8 cellular contexts compared by ENCODE assay signal in genomic region chr17:49224198-49224996, GRCh38. TPM values are rescaled to one million over a fixed set of nuclear protein-coding genes. Genes with fewer than 3 reads are reported as not detected.
DNase-seq lines count a peak whose midpoint lies in the region; ATAC-seq, FAIRE-seq and TF ChIP-seq lines count a peak whose summit lies in the region.

No MANE protein-coding gene starts in this region.

- H4K20me1 ChIP-seq in keratinocyte (ENCODE audit: control insufficient read depth, extremely low read depth, insufficient read depth, low read length): no peaks in the 10 kb centered on the region

- H3K4me1 Mint-ChIP-seq in CD4-positive, CD25-positive, alpha-beta regulatory T cell: peaks cover 5 to 38% (median 15%) of the 10 kb centered on the region in 4 donors

- no peaks in the 10 kb centered on the region for H3K79me2 ChIP-seq in keratinocyte (ENCODE audit: control insufficient read depth, insufficient read depth, low read length)

- peaks cover 5% of the 10 kb centered on the region for H3K36me3 Mint-ChIP-seq in CD4-positive, CD25-positive, alpha-beta regulatory T cell

- peaks cover 34% of the 10 kb centered on the region for H3K4me1 ChIP-seq in CD4-positive, CD25-positive, alpha-beta regulatory T cell (ENCODE audit: control insufficient read depth, insufficient read depth, low read length, poor library complexity, severe bottlenecking)
- peaks cover 9% of the 10 kb centered on the region for H3K4me1 ChIP-seq in keratinocyte (ENCODE audit: control insufficient read depth, extremely low read depth, insufficient read depth, low read length)
- peaks cover 16% of the 10 kb centered on the region for H3K4me1 ChIP-seq in stomach smooth muscle (ENCODE audit: control insufficient read depth, insufficient read depth, low read length)

- peak; percentile 18 to 79 (median 56) for DNase-seq in CD4-positive, CD25-positive, alpha-beta regulatory T cell
- DNase-seq in NCI-H2196 treated with DMSO at 0.1 percent for 48 hours (lab: John Stamatoyannopoulos, UW; ENCODE audit: unreplicated experiment) (peak; percentile 20), keratinocyte (ENCODE audit: low read depth, low spot score) (no peak), substantia nigra (lab: John Stamatoyannopoulos, UW) (no peak), cerebellar cortex (ENCODE audit: low spot score) (no peak)
- peak; percentile 48 for DNase-seq in activated naive CD4-positive, alpha-beta T cell treated with Interleukin-2 at 50 U/mL for 16 hours

- H3K27me3 ChIP-seq in CD4-positive, CD25-positive, alpha-beta regulatory T cell (ENCODE audit: control insufficient read depth, insufficient read depth, low read length): peaks cover 6% of the 10 kb centered on the region
- H3K27me3 ChIP-seq in keratinocyte (ENCODE audit: control insufficient read depth, extremely low read depth, insufficient read depth, low read length): peaks cover 57% of the 10 kb centered on the region
- peaks cover 47 to 56% of the 10 kb centered on the region in 2 donors for H3K27me3 ChIP-seq in stomach smooth muscle (ENCODE audit: control insufficient read depth in 1 of 2, insufficient read depth in 2 of 2, low read length in 2 of 2)

- no peaks in the 10 kb centered on the region for H3K9me3 ChIP-seq in CD4-positive, CD25-positive, alpha-beta regulatory T cell (ENCODE audit: control insufficient read depth in 2 of 2, low read length in 2 of 2)
- H3K9me3 ChIP-seq in keratinocyte (ENCODE audit: control insufficient read depth, low read depth, low read length) (no peaks in the 10 kb centered on the region), stomach smooth muscle (ENCODE audit: control insufficient read depth in 2 of 2, low read length in 2 of 2) (no peaks in the 10 kb centered on the region)

- H2AFZ ChIP-seq in keratinocyte (ENCODE audit: control insufficient read depth, low read length): peak overlapping the region; percentile 12

- H3K36me3 ChIP-seq in CD4-positive, CD25-positive, alpha-beta regulatory T cell (ENCODE audit: control insufficient read depth, insufficient read depth, low read length): no peaks in the 10 kb centered on the region
- H3K36me3 ChIP-seq in keratinocyte (ENCODE audit: control insufficient read depth in 2 of 2, extremely low read depth in 1 of 2, insufficient read depth in 2 of 2, low read length in 2 of 2): no peaks in the 10 kb centered on the region
- H3K36me3 ChIP-seq in stomach smooth muscle (ENCODE audit: control insufficient read depth in 2 of 2, insufficient read depth in 2 of 2, low read length in 2 of 2): no peaks in the 10 kb centered on the region

- peak overlapping the region; percentile 56 to 84 (median 79) for H3K4me3 Mint-ChIP-seq in CD4-positive, CD25-positive, alpha-beta regulatory T cell

- no peak for TF ChIP-seq CTCF in keratinocyte (optimal IDR thresholded peaks at IDR 0.05 in 1 of 3, IDR thresholded peaks at IDR 0.05 in 1 of 3, conservative IDR thresholded peaks at IDR 0.05 in 1 of 3; ENCODE audit: extremely low read depth in 1 of 3, insufficient read depth in 2 of 3, low read length in 3 of 3)

- peak overlapping the region; percentile 54 for H3K4me2 ChIP-seq in keratinocyte (ENCODE audit: control insufficient read depth, extremely low read depth, insufficient read depth, low read depth, low read length)

- H3K4me3 ChIP-seq in CD4-positive, CD25-positive, alpha-beta regulatory T cell (ENCODE audit: low read depth, low read length): peak overlapping the region; percentile 48
- no peak overlapping the region for H3K4me3 ChIP-seq in keratinocyte (ENCODE audit: control insufficient read depth in 2 of 3, extremely low read depth in 1 of 3, insufficient read depth in 2 of 3, low read depth in 1 of 3, low read length in 3 of 3)
- peak overlapping the region; percentile 25 to 29 for H3K4me3 ChIP-seq in stomach smooth muscle (ENCODE audit: low read length in 2 of 2)

- dilution Hi-C loops in keratinocyte (cut with MboI; ENCODE audit: extremely low pct_ligation_motif_present, low sequenced_read_pairs): no loop called here

- peaks cover 44% of the 10 kb centered on the region for H3K27me3 Mint-ChIP-seq in CD4-positive, CD25-positive, alpha-beta regulatory T cell

- FAIRE-seq in keratinocyte (lab: Jason Lieb, UNC): no peak

- ATAC-seq in CD4-positive, CD25-positive, alpha-beta regulatory T cell (ENCODE audit: low read depth in 2 of 2): peak; percentile 48 to 58
- ATAC-seq in HG03280 (IDR thresholded peaks at IDR 0.05; ENCODE audit: unreplicated experiment): no peak

- H3K27ac ChIP-seq in CD4-positive, CD25-positive, alpha-beta regulatory T cell (ENCODE audit: insufficient read depth, low read length, poor library complexity, severe bottlenecking): no peak overlapping the region
- H3K27ac ChIP-seq in keratinocyte (ENCODE audit: control insufficient read depth, insufficient read depth, low read length): no peak overlapping the region
- H3K27ac ChIP-seq in stomach smooth muscle (ENCODE audit: low read length): no peak overlapping the region
- H3K27ac ChIP-seq in substantia nigra (ENCODE audit: low read depth, low read length, poor library complexity, severe bottlenecking): no peak overlapping the region

- H3K9me1 ChIP-seq in keratinocyte (ENCODE audit: control insufficient read depth, extremely low read depth, insufficient read depth, low read length): no peaks in the 10 kb centered on the region

- peaks cover 0 to 1% (median 0%) of the 10 kb centered on the region in 7 donors for H3K9me3 Mint-ChIP-seq in CD4-positive, CD25-positive, alpha-beta regulatory T cell

- H3K27ac Mint-ChIP-seq in CD4-positive, CD25-positive, alpha-beta regulatory T cell: peak overlapping the region in 1 of 3 donors; percentile 52

- H3K9ac ChIP-seq in keratinocyte (ENCODE audit: control insufficient read depth, extremely low read depth, insufficient read depth, low read length): no peak overlapping the region
- no peak overlapping the region for H3K9ac ChIP-seq in stomach smooth muscle (ENCODE audit: low read length in 2 of 2)

RNA-seq across cellular contexts. Expression of gene PHOSPHO1, which starts 6.2 kb away (rescaled TPM):
- not detected for total RNA-seq in CD4-positive, CD25-positive, alpha-beta regulatory T cell
- under 1 TPM in 3 of 4 donors, not detected in 1; 0.11 to 0.24 (median 0.15) TPM for polyA plus RNA-seq in CD4-positive, CD25-positive, alpha-beta regulatory T cell
- polyA plus RNA-seq in keratinocyte: 0.04 to 0.13 TPM (median 0.07 TPM) in 3 replicates
- polyA plus RNA-seq in keratinocyte (2011; ENCODE audit: low read depth): not detected
- polyA plus RNA-seq in keratinocyte (2011; cell fraction: cytosol; rRNA removed): 0.04 and 0.08 TPM in 2 replicates
- 0.06 and 0.09 TPM in 2 replicates for polyA plus RNA-seq in keratinocyte (2011; cell fraction: nucleus; rRNA removed)
- polyA plus RNA-seq in keratinocyte (2012; ENCODE audit: low replicate concordance): 0.15 TPM in 1 of 2 replicates, not detected in the other
- polyA minus RNA-seq in keratinocyte: 0.13 TPM in 1 of 3 replicates, not detected in the others
- polyA minus RNA-seq in keratinocyte (2011; cell fraction: cytosol; rRNA and poly(A)+ RNA removed): not detected
- not detected in 2 replicates for polyA minus RNA-seq in keratinocyte (2011; cell fraction: nucleus; rRNA and poly(A)+ RNA removed)

RNA-seq across cellular contexts. Expression of gene ABI3, which starts 13.9 kb away (rescaled TPM):
- total RNA-seq in CD4-positive, CD25-positive, alpha-beta regulatory T cell: 6.5 TPM
- 10 to 100 TPM; 12.1 to 27.6 (median 17.3) TPM for polyA plus RNA-seq in CD4-positive, CD25-positive, alpha-beta regulatory T cell
- 0.03 TPM in 1 of 3 replicates, not detected in the others for polyA plus RNA-seq in keratinocyte
- polyA plus RNA-seq in keratinocyte (2011; ENCODE audit: low read depth): not detected
- not detected in 2 replicates for polyA plus RNA-seq in keratinocyte (2011; cell fraction: cytosol; rRNA removed)
- not detected in 2 replicates for polyA plus RNA-seq in keratinocyte (2011; cell fraction: nucleus; rRNA removed)
- polyA plus RNA-seq in keratinocyte (2012; ENCODE audit: low replicate concordance): not detected in 2 replicates
- not detected in 3 replicates for polyA minus RNA-seq in keratinocyte
- not detected for polyA minus RNA-seq in keratinocyte (2011; cell fraction: cytosol; rRNA and poly(A)+ RNA removed)
- polyA minus RNA-seq in keratinocyte (2011; cell fraction: nucleus; rRNA and poly(A)+ RNA removed): not detected in 2 replicates

RNA-seq across cellular contexts. Expression of gene GNGT2, which starts 14.0 kb away (rescaled TPM):
- 1.5 TPM for total RNA-seq in CD4-positive, CD25-positive, alpha-beta regulatory T cell
- polyA plus RNA-seq in CD4-positive, CD25-positive, alpha-beta regulatory T cell: 10 to 100 TPM in 1 of 4 donors, 1 to 10 TPM in 3; 4.1 to 11.4 (median 7.4) TPM
- polyA plus RNA-seq in keratinocyte: not detected in 3 replicates
- polyA plus RNA-seq in keratinocyte (2011; ENCODE audit: low read depth): not detected
- not detected in 2 replicates for polyA plus RNA-seq in keratinocyte (2011; cell fraction: cytosol; rRNA removed)
- polyA plus RNA-seq in keratinocyte (2011; cell fraction: nucleus; rRNA removed): not detected in 2 replicates
- polyA plus RNA-seq in keratinocyte (2012; ENCODE audit: low replicate concordance): not detected in 2 replicates
- polyA minus RNA-seq in keratinocyte: not detected in 3 replicates
- not detected for polyA minus RNA-seq in keratinocyte (2011; cell fraction: cytosol; rRNA and poly(A)+ RNA removed)
- polyA minus RNA-seq in keratinocyte (2011; cell fraction: nucleus; rRNA and poly(A)+ RNA removed): not detected in 2 replicates

Comparison
In these comparisons a context has a peak if more than half of its experiments do, and no peak if none do; other contexts are left out.
1. DNase-seq: peak in CD4-positive, CD25-positive, alpha-beta regulatory T cell (3 of 3), NCI-H2196 treated with DMSO at 0.1 percent for 48 hours (single experiment) and activated naive CD4-positive, alpha-beta T cell treated with Interleukin-2 at 50 U/mL for 16 hours (single experiment); none in keratinocyte (single experiment), substantia nigra (0 of 49) and cerebellar cortex (single experiment).
2. H3K4me3 ChIP-seq: peak in CD4-positive, CD25-positive, alpha-beta regulatory T cell (single experiment) and stomach smooth muscle (2 of 2); none in keratinocyte (0 of 3).
3. RNA of gene ABI3, which starts 13.9 kb away (polyA plus RNA-seq): 12.1 to 27.6 TPM in CD4-positive, CD25-positive, alpha-beta regulatory T cell; 0.03 TPM in keratinocyte; every median in the first group is over 10 times any median in the second.